In genomic region chr19:32200312-32201038, GRCh38 we compare ENCODE assay signal across 18 cellular contexts.
"Had no signal": no experiment of that assay in that cellular context is flagged by ENCODE, and none has a peak within 500 bp of the region (broad histone marks: within the 10 kb centered on the region; RNA-seq: fewer than 3 reads in every experiment).

No MANE protein-coding gene starts in this region.

- H3K4me1 ChIP-seq: body of pancreas, esophagus squamous epithelium, tibial artery had no signal

- DNase-seq: activated CD4-positive, alpha-beta memory T cell treated with anti-CD3 and anti-CD28 coated beads for 36 hours; activated CD4-positive, alpha-beta T cell treated with anti-CD3 and anti-CD28 coated beads for 36 hours; activated effector memory CD4-positive, alpha-beta T cell treated with anti-CD3 and anti-CD28 coated beads, Interleukin-2, amount 50 U/mL, for 16 hours; activated T-cell treated with anti-CD3 and anti-CD28 coated beads, Interleukin-2, amount 50 U/mL, for 48 hours; amniotic stem cell; body of pancreas; central memory CD4-positive, alpha-beta T cell; effector CD4-positive, alpha-beta T cell; esophagus squamous epithelium; immature natural killer cell; left cardiac atrium; nephron progenitor cell; stimulated activated CD4-positive, alpha-beta T cell treated with anti-CD3 and anti-CD28 coated beads, Interleukin-12 subunit alpha, Interleukin-12 subunit beta, amount 100 ng/mL, for 4 hours; stimulated activated CD4-positive, alpha-beta T cell treated with anti-CD3 and anti-CD28 coated beads, Interleukin-2, amount 100 ng/mL, for 24 hours; WERI-Rb-1 had no signal

- H3K36me3 ChIP-seq: esophagus squamous epithelium, tibial artery, WERI-Rb-1 had no signal

- ATAC-seq: activated naive CD4-positive, alpha-beta T cell treated with anti-CD3 and anti-CD28 coated beads, Interleukin-2, amount 50 U/mL, for 72 hours; body of pancreas had no signal

- H3K4me3 ChIP-seq: body of pancreas, coronary artery, esophagus squamous epithelium, tibial artery had no signal

- H3K27me3 ChIP-seq: body of pancreas, tibial artery had no signal

- H3K27ac ChIP-seq: body of pancreas, coronary artery, esophagus squamous epithelium, tibial artery, WERI-Rb-1 had no signal

- H3K9me3 ChIP-seq: body of pancreas, esophagus squamous epithelium, tibial artery had no signal
